Comparison of ENCODE assay signal across 11 cellular contexts in the genomic region with DNA sequence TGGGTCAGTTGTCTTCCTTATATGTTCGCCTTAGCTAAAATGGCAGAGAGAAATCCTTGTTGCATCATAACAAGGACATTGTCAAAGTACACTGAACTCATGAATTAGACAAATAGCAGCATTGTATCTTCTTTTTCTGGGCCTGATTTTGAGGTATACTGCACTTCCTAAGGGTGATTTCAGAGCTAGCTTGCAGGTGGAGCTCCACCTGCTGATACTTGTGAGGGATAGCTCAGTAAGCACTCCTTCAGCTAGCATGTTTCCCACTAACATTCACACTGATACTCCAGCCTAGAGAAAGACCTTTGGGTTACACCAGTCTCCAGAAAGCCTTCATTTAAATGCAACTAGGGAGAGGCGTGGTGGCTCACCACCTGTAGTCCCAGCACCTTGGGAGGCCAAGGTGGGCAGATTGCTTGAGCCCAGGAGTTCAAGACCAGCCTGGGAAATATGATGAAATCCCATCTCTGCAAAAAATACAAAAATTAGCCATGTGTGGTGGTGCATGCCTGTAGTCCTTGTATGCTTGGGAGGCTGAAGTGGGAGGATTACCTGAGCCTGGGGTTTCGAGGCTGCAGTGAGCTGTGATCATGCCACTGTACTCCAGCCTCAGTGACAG. TPM values are rescaled to one million over a fixed set of nuclear protein-coding genes. Genes with fewer than 3 reads are reported as not detected.
DNase-seq lines count a peak whose midpoint lies in the region; ATAC-seq and TF ChIP-seq lines count a peak whose summit lies in the region.
"Had no signal": no experiment of that assay in that cellular context is flagged by ENCODE, and none has a peak within 500 bp of the region (broad histone marks: within the 10 kb centered on the region; RNA-seq: fewer than 3 reads in every experiment).

No MANE protein-coding gene starts in this region.

- dilution Hi-C loops in mammary epithelial cell (cut with HindIII; ENCODE audit: low sequenced_read_pairs): no loop called here

- no peaks in the 10 kb centered on the region for H3K9me3 ChIP-seq in mammary epithelial cell (replicated peaks; ENCODE audit: insufficient read depth, low read length)

- intact Hi-C loops in mammary epithelial cell (cut with micrococcal nuclease): loop anchor here (1.0 to 5.0 kb wide), 3 partner anchors 41 to 171 kb away; no protein-coding TSS in a partner anchor

- CTCF ChIA-PET in mammary epithelial cell (lab: Charles Lee; ENCODE audit: low non-redundant PET): interaction anchor here (0.7 to 1.0 kb wide), 2 partner anchors 22 to 37 kb away, joined by 3 read pairs; no protein-coding TSS in a partner anchor

- no peak overlapping the region for H2AFZ ChIP-seq in mammary epithelial cell (ENCODE audit: low read depth, low read length)

- no peaks in the 10 kb centered on the region for H4K20me1 ChIP-seq in mammary epithelial cell (ENCODE audit: insufficient read depth, low read length)

- TF ChIP-seq CTCF in mammary epithelial cell (conservative IDR thresholded peaks at IDR 0.05 in 1 of 2, IDR thresholded peaks at IDR 0.05 in 1 of 2; ENCODE audit: extremely low read depth in 1 of 2, insufficient read depth in 1 of 2, low read depth in 1 of 2, low read length in 2 of 2): peak in 1 of 2 donors; percentile 57

- ATAC-seq in HG03175 (IDR thresholded peaks at IDR 0.05; ENCODE audit: unreplicated experiment): no peak
- no peak for ATAC-seq in HG03469 (IDR thresholded peaks at IDR 0.05; ENCODE audit: unreplicated experiment)

- H3K4me1 ChIP-seq in mammary epithelial cell (ENCODE audit: insufficient read depth, low read length): no peaks in the 10 kb centered on the region

- no peaks in the 10 kb centered on the region for H3K79me2 ChIP-seq in mammary epithelial cell (ENCODE audit: insufficient read depth, low read length)

- no TSS peak for BruUV-seq in mammary epithelial cell (replicated peaks; lab: Mats Ljungman, UMichigan)

- WGBS in mammary epithelial cell (ENCODE audit: low coverage, missing lambda C conversion rate): 76% methylated on average over 3 of the region's 3 CpGs

- no peaks in the 10 kb centered on the region for H3K27me3 ChIP-seq in mammary epithelial cell (ENCODE audit: insufficient read depth, low read length)

- H3K4me2 ChIP-seq in mammary epithelial cell (ENCODE audit: insufficient read depth, low read depth, low read length): no peak overlapping the region

- H3K27ac ChIP-seq in mammary epithelial cell (ENCODE audit: insufficient read depth, low read depth, low read length): no peak overlapping the region

- in situ Hi-C loops in mammary epithelial cell (cut with MboI; ENCODE audit: low sequenced_read_pairs in 2 of 2): no loop called here

- H3K36me3 ChIP-seq in mammary epithelial cell (ENCODE audit: insufficient read depth, low read length): no peaks in the 10 kb centered on the region

- no peak overlapping the region for H3K9ac ChIP-seq in mammary epithelial cell (ENCODE audit: insufficient read depth, low read length)

- H3K4me3 ChIP-seq in mammary epithelial cell (replicated peaks in 1 of 3; ENCODE audit: insufficient read depth in 1 of 3, low read depth in 2 of 3, low read length in 3 of 3): no peak overlapping the region

- DNase-seq in SKM-1 treated with dmso at 0.1 percent for 144 hours (lab: John Stamatoyannopoulos, UW; ENCODE audit: unreplicated experiment) (peak; percentile 2), SKM-1 (lab: John Stamatoyannopoulos, UW; ENCODE audit: unreplicated experiment) (no peak), NCI-H146 (lab: John Stamatoyannopoulos, UW) (peak; percentile 32), mammary epithelial cell (peak; percentile 11), renal cortical epithelial cell (ENCODE audit: low read depth) (peak; percentile 8), A172 (ENCODE audit: low spot score) (no peak)
- DNase-seq: activated CD4-positive, alpha-beta T cell treated with anti-CD3 and anti-CD28 coated beads, Interleukin-2, amount 50 U/mL, for 1 hour; C1 segment of cervical spinal cord; midbrain had no signal

RNA-seq across cellular contexts. Expression of a gene that starts 29.8 kb away (rescaled TPM):
- 10 to 100 TPM; 19.8 to 40.7 TPM for total RNA-seq in mammary epithelial cell
- polyA plus RNA-seq in mammary epithelial cell: 5.8 TPM
- polyA minus RNA-seq in mammary epithelial cell: 45.0 TPM
- total RNA-seq in renal cortical epithelial cell: 5.6 and 23.3 TPM in 2 replicates
- total RNA-seq in A172 (2014; rRNA removed; shearing (Covaris generic)): 43.0 and 47.2 TPM in 2 replicates

Comparison
In these comparisons a context has a peak if more than half of its experiments do, and no peak if none do; other contexts are left out.
1. DNase-seq: peak in SKM-1 treated with dmso at 0.1 percent for 144 hours (single experiment), NCI-H146 (single experiment), mammary epithelial cell (single experiment) and renal cortical epithelial cell (single experiment); none in SKM-1 (single experiment) and A172 (single experiment).